1 cellular context compared by ENCODE assay signal in genomic region chr7:29408841-29409243, GRCh38.
A peak's percentile ranks its signal among the peaks of the same experiment; 100 is the strongest.
TF ChIP-seq lines count a peak whose summit lies in the region.

No MANE protein-coding gene starts in this region.

TF ChIP-seq in K562, 482 proteins besides CTCF, POLR2A, EP300 and RAD21 (continued from another document):
- peak; percentile 77 for TF ChIP-seq DEAF1 (CRISPR knock-in tag; IDR thresholded peaks at IDR 0.05)
- TF ChIP-seq ZNF143 (CRISPR knock-in tag; IDR thresholded peaks at IDR 0.05), result no peak
- 0 out of 2 replicates have a peak, but pooled peaks have one; percentile 10 for TF ChIP-seq CREM (IDR thresholded peaks at IDR 0.05; ENCODE audit: low read depth)
- TF ChIP-seq ZFP30 (CRISPR knock-in tag; IDR thresholded peaks at IDR 0.05; ENCODE audit: borderline replicate concordance), result no peak
- no peak for TF ChIP-seq IRF1 (CRISPR knock-in tag; IDR thresholded peaks at IDR 0.05; ENCODE audit: borderline replicate concordance)
- no peak for TF ChIP-seq CTBP1 (IDR thresholded peaks at IDR 0.05; ENCODE audit: borderline replicate concordance)
- TF ChIP-seq RNF219 (CRISPR knock-in tag; IDR thresholded peaks at IDR 0.05), result no peak
- no peak for TF ChIP-seq ZNF511 (CRISPR knock-in tag; IDR thresholded peaks at IDR 0.05)
- TF ChIP-seq RBFOX2 (IDR thresholded peaks at IDR 0.05; ENCODE audit: low read depth, low read length), result no peak
- TF ChIP-seq STAG1 (CRISPR knock-in tag; IDR thresholded peaks at IDR 0.05; ENCODE audit: borderline replicate concordance), result peak; percentile 43; the same call in 1 of the 2 replicates
- TF ChIP-seq PREB (CRISPR knock-in tag; IDR thresholded peaks at IDR 0.05), result no peak
- TF ChIP-seq E2F4 (CRISPR knock-in tag; IDR thresholded peaks at IDR 0.05; ENCODE audit: low read depth), result no peak
- TF ChIP-seq SMARCE1 (IDR thresholded peaks at IDR 0.05), result no peak
